Comparison of ENCODE assay signal across 17 cellular contexts in the genomic region with DNA sequence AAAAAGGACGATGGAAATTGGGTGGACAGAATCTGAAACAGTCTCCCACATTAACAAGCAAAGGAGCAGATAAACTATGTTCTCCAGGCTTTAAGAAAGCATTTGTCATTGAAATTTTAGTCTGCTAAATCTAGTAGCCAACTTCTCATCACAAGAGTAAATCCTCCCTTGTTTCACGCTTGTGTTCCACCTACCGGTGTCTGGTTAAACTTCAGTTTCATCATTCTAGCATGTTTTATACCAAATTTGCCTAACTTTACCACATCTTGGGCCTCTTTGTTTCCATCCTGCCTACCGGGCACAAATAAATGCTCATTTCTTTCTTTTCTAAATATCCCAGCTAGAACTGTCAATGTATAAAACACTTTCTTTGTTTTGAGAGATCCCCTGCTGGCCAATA. TPM values are rescaled to one million over a fixed set of nuclear protein-coding genes. Genes with fewer than 3 reads are reported as not detected.
DNase-seq lines count a peak whose midpoint lies in the region; ATAC-seq and TF ChIP-seq lines count a peak whose summit lies in the region.
"Had no signal": no experiment of that assay in that cellular context is flagged by ENCODE, and none has a peak within 500 bp of the region (broad histone marks: within the 10 kb centered on the region; RNA-seq: fewer than 3 reads in every experiment).

No MANE protein-coding gene starts in this region.

- intact Hi-C loops in activated B cell treated with CpG ODN at 0.5 μM for 24 hours (cut with micrococcal nuclease) (no loop called here), gastrocnemius medialis (cut with DNase I; ENCODE audit: low total_unique reads) (no loop called here)
- intact Hi-C loops in activated naive CD4-positive, alpha-beta T cell treated with anti-CD3 and anti-CD28 coated beads for 36 hours (cut with micrococcal nuclease): no loop called here

- no peaks in the 10 kb centered on the region for H3K36me3 ChIP-seq in gastrocnemius medialis

- in situ Hi-C loops in gastrocnemius medialis (cut with MboI; ENCODE audit: low sequenced_read_pairs in 4 of 4) (no loop called here), ACHN (cut with HindIII; ENCODE audit: low pct_ligation_motif_present, low pct_unique_long_range_greater_than_20kb, low sequenced_read_pairs) (no loop called here)

- no peaks in the 10 kb centered on the region for H3K9me3 ChIP-seq in gastrocnemius medialis
- H3K9me3 ChIP-seq: tibial nerve had no signal

- H3K27me3 Mint-ChIP-seq in activated B cell treated with CpG ODN at 0.5 μM for 24 hours: no peaks in the 10 kb centered on the region
- no peaks in the 10 kb centered on the region for H3K27me3 Mint-ChIP-seq in activated naive CD4-positive, alpha-beta T cell treated with anti-CD3 and anti-CD28 coated beads for 36 hours (ENCODE audit: low read depth)

- DNase-seq in AG09309 (ENCODE audit: low read depth) (no peak), activated B cell treated with CpG ODN at 0.5 μM for 24 hours (no peak), RKO (ENCODE audit: low spot score) (no peak), gastrocnemius medialis (no peak), ACHN (no peak)
- no peak for DNase-seq in activated naive CD4-positive, alpha-beta T cell treated with anti-CD3 and anti-CD28 coated beads for 36 hours
- DNase-seq: activated naive CD4-positive, alpha-beta T cell treated with anti-CD3 and anti-CD28 coated beads, Interleukin-2, amount 50 U/mL, for 16 hours; mesendoderm; NCI-H1417; NCI-H524 treated with DMSO at 0.1 percent for 48 hours; occipital lobe; small intestine had no signal

- CTCF ChIA-PET in activated B cell treated with CpG ODN at 0.5 μM for 24 hours (lab: Charles Lee): interaction anchor here (0.9 to 1.6 kb wide), 2 partner anchors 28 to 123 kb away, joined by 3 to 10 read pairs; no protein-coding TSS in a partner anchor
- CTCF ChIA-PET in activated naive CD4-positive, alpha-beta T cell treated with anti-CD3 and anti-CD28 coated beads for 36 hours (lab: Charles Lee): interaction anchor here (0.6 kb wide), 1 partner anchor 285 kb away, joined by 4 read pairs; no protein-coding TSS in a partner anchor

- peak overlapping the region; percentile 36 for H3K27ac Mint-ChIP-seq in activated B cell treated with CpG ODN at 0.5 μM for 24 hours
- H3K27ac Mint-ChIP-seq in activated naive CD4-positive, alpha-beta T cell treated with anti-CD3 and anti-CD28 coated beads for 36 hours: no peak overlapping the region

- TF ChIP-seq POLR2A in gastrocnemius medialis (IDR thresholded peaks at IDR 0.05): no peak

- peaks cover 64% of the 10 kb centered on the region for H3K4me1 Mint-ChIP-seq in activated B cell treated with CpG ODN at 0.5 μM for 24 hours
- H3K4me1 Mint-ChIP-seq in activated naive CD4-positive, alpha-beta T cell treated with anti-CD3 and anti-CD28 coated beads for 36 hours (ENCODE audit: low read depth): peaks cover 20% of the 10 kb centered on the region

- H3K27ac ChIP-seq in gastrocnemius medialis: no peak overlapping the region
- H3K27ac ChIP-seq: 22Rv1, epithelial cell of prostate had no signal

- no peaks in the 10 kb centered on the region for H3K9me3 Mint-ChIP-seq in activated B cell treated with CpG ODN at 0.5 μM for 24 hours
- no peaks in the 10 kb centered on the region for H3K9me3 Mint-ChIP-seq in activated naive CD4-positive, alpha-beta T cell treated with anti-CD3 and anti-CD28 coated beads for 36 hours

- ATAC-seq in GM18861 (IDR thresholded peaks at IDR 0.05; ENCODE audit: unreplicated experiment) (peak; percentile 41), HG02798 (IDR thresholded peaks at IDR 0.05; ENCODE audit: poor library complexity, unreplicated experiment) (peak; percentile 34), activated B cell treated with CpG ODN at 0.5 μM for 24 hours (ENCODE audit: low read depth) (peak; percentile 62), gastrocnemius medialis (no peak)

- no peaks in the 10 kb centered on the region for H3K27me3 ChIP-seq in gastrocnemius medialis
- H3K27me3 ChIP-seq: tibial nerve had no signal

- POLR2A ChIA-PET in activated B cell treated with CpG ODN at 0.5 μM for 24 hours (lab: Charles Lee): no interaction called here

- TF ChIP-seq CTCF in AG09309 (IDR thresholded peaks at IDR 0.05; ENCODE audit: control insufficient read depth, insufficient read depth, low read depth, low read length, missing control alignments) (peak; percentile 31), activated B cell treated with CpG ODN at 0.5 μM for 24 hours (IDR thresholded peaks at IDR 0.05) (no peak), gastrocnemius medialis (IDR thresholded peaks at IDR 0.05 in 4 of 5, conservative IDR thresholded peaks at IDR 0.05 in 1 of 5) (no peak)

- H3K4me3 ChIP-seq in AG09309 (ENCODE audit: control insufficient read depth, low read depth, low read length) (no peak overlapping the region), gastrocnemius medialis (no peak overlapping the region)
- H3K4me3 ChIP-seq: tibial nerve had no signal

- peaks cover 0 to 9% of the 10 kb centered on the region in 2 donors for H3K4me1 ChIP-seq in gastrocnemius medialis

- H3K36me3 Mint-ChIP-seq in activated B cell treated with CpG ODN at 0.5 μM for 24 hours (ENCODE audit: low read depth): peaks cover 7% of the 10 kb centered on the region
- no peaks in the 10 kb centered on the region for H3K36me3 Mint-ChIP-seq in activated naive CD4-positive, alpha-beta T cell treated with anti-CD3 and anti-CD28 coated beads for 36 hours (ENCODE audit: low read depth)

- no peak overlapping the region for H3K4me3 Mint-ChIP-seq in activated B cell treated with CpG ODN at 0.5 μM for 24 hours
- no peak overlapping the region for H3K4me3 Mint-ChIP-seq in activated naive CD4-positive, alpha-beta T cell treated with anti-CD3 and anti-CD28 coated beads for 36 hours

RNA-seq across cellular contexts. Expression of a gene that starts 5.8 kb away (rescaled TPM):
- total RNA-seq in activated B cell treated with CpG ODN at 0.5 μM for 24 hours (32.8 and 35.3 TPM in 2 replicates), gastrocnemius medialis (10 to 100 TPM in 2 of 4 donors, 1 to 10 TPM in 2; 7.7 to 11.4 (median 9.3) TPM)
- 10 to 100 TPM; 16.1 to 17.2 TPM for total RNA-seq in activated naive CD4-positive, alpha-beta T cell treated with anti-CD3 and anti-CD28 coated beads for 36 hours

RNA-seq across cellular contexts. Expression of a gene that starts 38.7 kb away (rescaled TPM):
- not detected in 2 replicates for total RNA-seq in activated B cell treated with CpG ODN at 0.5 μM for 24 hours
- total RNA-seq in gastrocnemius medialis: 1 to 10 TPM in 1 of 4 donors, under 1 TPM in 1, not detected in 2; 0.85 to 1.1 TPM
- under 1 TPM; 0.12 to 0.22 TPM for total RNA-seq in activated naive CD4-positive, alpha-beta T cell treated with anti-CD3 and anti-CD28 coated beads for 36 hours

RNA-seq across cellular contexts. Expression of a gene that starts 56.0 kb away (rescaled TPM):
- 4.9 and 5.7 TPM in 2 replicates for total RNA-seq in activated B cell treated with CpG ODN at 0.5 μM for 24 hours
- 1 to 10 TPM in 1 of 4 donors, under 1 TPM in 3; 0.41 to 2.1 (median 0.78) TPM for total RNA-seq in gastrocnemius medialis
- total RNA-seq in activated naive CD4-positive, alpha-beta T cell treated with anti-CD3 and anti-CD28 coated beads for 36 hours: 10 to 100 TPM; 35.7 to 39.4 TPM

Comparison
In these comparisons a context has a peak if more than half of its experiments do, and no peak if none do; other contexts are left out.
1. ATAC-seq: peak in GM18861 (single experiment), HG02798 (single experiment) and activated B cell treated with CpG ODN at 0.5 μM for 24 hours (single experiment); none in gastrocnemius medialis (0 of 2).